Comparison of ENCODE assay signal across 12 cellular contexts in the genomic region with DNA sequence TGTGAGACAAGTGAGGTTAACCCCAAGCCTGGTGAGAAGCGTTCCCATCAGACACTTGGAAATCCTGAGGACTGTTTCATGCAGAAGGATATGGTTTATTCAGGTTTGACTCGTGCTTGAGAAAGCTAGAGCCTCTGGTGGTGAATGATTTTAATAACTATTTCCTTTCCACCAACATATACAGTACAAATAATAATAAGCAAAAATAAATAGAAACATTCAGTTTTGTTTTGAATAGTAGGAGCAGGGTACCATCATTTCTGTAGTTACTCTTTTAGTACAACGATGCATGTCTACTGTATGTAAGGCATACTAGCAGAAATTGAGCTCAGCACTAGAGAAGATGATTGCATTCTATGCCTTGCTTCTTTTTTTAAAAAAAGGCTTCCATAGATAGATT. TPM values are rescaled to one million over a fixed set of nuclear protein-coding genes. Genes with fewer than 3 reads are reported as not detected.
DNase-seq lines count a peak whose midpoint lies in the region; ATAC-seq and TF ChIP-seq lines count a peak whose summit lies in the region.
"Had no signal": no experiment of that assay in that cellular context is flagged by ENCODE, and none has a peak within 500 bp of the region (broad histone marks: within the 10 kb centered on the region; RNA-seq: fewer than 3 reads in every experiment).

No MANE protein-coding gene starts in this region.

- H3K27ac ChIP-seq in esophagus muscularis mucosa (replicated peaks in 1 of 4), result no peak overlapping the region

- H3K36me3 ChIP-seq in esophagus muscularis mucosa, result no peaks in the 10 kb centered on the region

- H3K9me3 ChIP-seq in esophagus muscularis mucosa, result no peaks in the 10 kb centered on the region

- H3K4me3 Mint-ChIP-seq in immature natural killer cell, result no peak overlapping the region
- H3K4me3 Mint-ChIP-seq in activated naive CD8-positive, alpha-beta T cell treated with anti-CD3 and anti-CD28 coated beads, Interleukin-2, amount 50 U/mL, for 24 hours, result no peak overlapping the region
- H3K4me3 Mint-ChIP-seq: activated naive CD8-positive, alpha-beta T cell; CD4-positive, CD25-positive, alpha-beta regulatory T cell had no signal

- peaks cover 0 to 6% (median 0%) of the 10 kb centered on the region in 4 donors for H3K27me3 ChIP-seq in esophagus muscularis mucosa

- no peak for TF ChIP-seq CTCF in esophagus muscularis mucosa (IDR thresholded peaks at IDR 0.05)

- no peak for DNase-seq in immature natural killer cell
- no peak for DNase-seq in SKM-1 treated with dmso at 0.1 percent for 144 hours (lab: John Stamatoyannopoulos, UW; ENCODE audit: unreplicated experiment)
- no peak for DNase-seq in esophagus muscularis mucosa (ENCODE audit: extremely low spot score)
- DNase-seq in activated naive CD8-positive, alpha-beta T cell treated with anti-CD3 and anti-CD28 coated beads, Interleukin-2, amount 50 U/mL, for 24 hours, result no peak
- DNase-seq: activated CD8-positive, alpha-beta memory T cell treated with anti-CD3 and anti-CD28 coated beads for 24 hours; CD4-positive, CD25-positive, alpha-beta regulatory T cell; stimulated activated CD4-positive, alpha-beta T cell treated with anti-CD3 and anti-CD28 coated beads, Interleukin-2, amount 100 ng/mL, for 48 hours had no signal

- intact Hi-C loops in esophagus muscularis mucosa (cut with DNase I), result loop anchor here (10.0 kb wide), 1 partner anchor 639 kb away; no protein-coding TSS in a partner anchor

- H3K4me1 Mint-ChIP-seq in immature natural killer cell, result no peaks in the 10 kb centered on the region
- H3K4me1 Mint-ChIP-seq in activated naive CD8-positive, alpha-beta T cell treated with anti-CD3 and anti-CD28 coated beads, Interleukin-2, amount 50 U/mL, for 24 hours, result no peaks in the 10 kb centered on the region
- H3K4me1 Mint-ChIP-seq: CD4-positive, CD25-positive, alpha-beta regulatory T cell had no signal

- peaks cover 2 to 6% (median 2%) of the 10 kb centered on the region in 3 donors for H3K27me3 Mint-ChIP-seq in immature natural killer cell (ENCODE audit: low read depth in 3 of 3)
- H3K27me3 Mint-ChIP-seq in activated naive CD8-positive, alpha-beta T cell treated with anti-CD3 and anti-CD28 coated beads, Interleukin-2, amount 50 U/mL, for 24 hours, result peaks cover 3% of the 10 kb centered on the region

- no peak overlapping the region for H3K4me3 ChIP-seq in esophagus muscularis mucosa

- no peaks in the 10 kb centered on the region for H3K9me3 Mint-ChIP-seq in immature natural killer cell
- H3K9me3 Mint-ChIP-seq in activated naive CD8-positive, alpha-beta T cell treated with anti-CD3 and anti-CD28 coated beads, Interleukin-2, amount 50 U/mL, for 24 hours, result no peaks in the 10 kb centered on the region
- H3K9me3 Mint-ChIP-seq: CD4-positive, CD25-positive, alpha-beta regulatory T cell had no signal

- TF ChIP-seq POLR2A in esophagus muscularis mucosa (IDR thresholded peaks at IDR 0.05; ENCODE audit: low read depth), result no peak

- 72% methylated on average over 3 of the region's 3 CpGs for WGBS in esophagus muscularis mucosa

- no peak for TF ChIP-seq EP300 in esophagus muscularis mucosa (IDR thresholded peaks at IDR 0.05)

- no peaks in the 10 kb centered on the region for H3K4me1 ChIP-seq in esophagus muscularis mucosa

- H3K36me3 Mint-ChIP-seq in immature natural killer cell, result no peaks in the 10 kb centered on the region
- no peaks in the 10 kb centered on the region for H3K36me3 Mint-ChIP-seq in activated naive CD8-positive, alpha-beta T cell treated with anti-CD3 and anti-CD28 coated beads, Interleukin-2, amount 50 U/mL, for 24 hours (ENCODE audit: low read depth)
- H3K36me3 Mint-ChIP-seq: activated naive CD8-positive, alpha-beta T cell; CD4-positive, CD25-positive, alpha-beta regulatory T cell had no signal

- H3K27ac Mint-ChIP-seq in immature natural killer cell, result no peak overlapping the region
- H3K27ac Mint-ChIP-seq in activated naive CD8-positive, alpha-beta T cell treated with anti-CD3 and anti-CD28 coated beads, Interleukin-2, amount 50 U/mL, for 24 hours, result no peak overlapping the region
- H3K27ac Mint-ChIP-seq: activated naive CD8-positive, alpha-beta T cell; CD4-positive, CD25-positive, alpha-beta regulatory T cell had no signal

- ATAC-seq in GM18867 (IDR thresholded peaks at IDR 0.05; ENCODE audit: unreplicated experiment), result peak; percentile 77
- ATAC-seq in GM21515 (IDR thresholded peaks at IDR 0.05; ENCODE audit: unreplicated experiment), result peak; percentile 75
- ATAC-seq in HG02981 (IDR thresholded peaks at IDR 0.05; ENCODE audit: unreplicated experiment), result peak; percentile 48
- ATAC-seq in HG03571 (IDR thresholded peaks at IDR 0.05; ENCODE audit: unreplicated experiment), result peak; percentile 77
- ATAC-seq in activated naive CD8-positive, alpha-beta T cell treated with anti-CD3 and anti-CD28 coated beads, Interleukin-2, amount 50 U/mL, for 24 hours, result no peak

RNA-seq across cellular contexts. Expression of a gene that starts 33.5 kb away (rescaled TPM):
- polyA plus RNA-seq in immature natural killer cell, result not detected
- not detected for total RNA-seq in esophagus muscularis mucosa
- total RNA-seq: CD4-positive, CD25-positive, alpha-beta regulatory T cell had no signal
- polyA plus RNA-seq: CD4-positive, CD25-positive, alpha-beta regulatory T cell had no signal
